In genomic region chr1:5707566-5708178, GRCh38 we compare ENCODE assay signal across 23 cellular contexts.
DNase-seq lines count a peak whose midpoint lies in the region; ATAC-seq and TF ChIP-seq lines count a peak whose summit lies in the region.
"Had no signal": no experiment of that assay in that cellular context is flagged by ENCODE, and none has a peak within 500 bp of the region (broad histone marks: within the 10 kb centered on the region; RNA-seq: fewer than 3 reads in every experiment).

No MANE protein-coding gene starts in this region.

- POLR2A ChIA-PET in MCF 10A (lab: Yijun Ruan, JAX): interaction anchor here (0.5 to 1.1 kb wide), 3 partner anchors 9 to 960 kb away, joined by 3 to 4 read pairs (median 3); no protein-coding TSS in a partner anchor
- POLR2A ChIA-PET in activated CD4-positive, alpha-beta memory T cell treated with anti-CD3 and anti-CD28 coated beads, Interleukin-2, amount 10 ng/mL, durations not matched to agents 7 days and 5 days (lab: Charles Lee): no interaction called here

- TF ChIP-seq CTCF in MCF 10A (IDR thresholded peaks at IDR 0.05; ENCODE audit: unreplicated experiment) (no peak), mammary epithelial cell (conservative IDR thresholded peaks at IDR 0.05 in 1 of 2, IDR thresholded peaks at IDR 0.05 in 1 of 2; ENCODE audit: extremely low read depth in 1 of 2, insufficient read depth in 1 of 2, low read depth in 1 of 2, low read length in 2 of 2) (no peak), lower lobe of right lung (IDR thresholded peaks at IDR 0.05) (no peak), thyroid gland (IDR thresholded peaks at IDR 0.05) (no peak)

- H3K36me3 ChIP-seq in mammary epithelial cell (ENCODE audit: insufficient read depth, low read length) (no peaks in the 10 kb centered on the region), lower lobe of right lung (no peaks in the 10 kb centered on the region), thyroid gland (no peaks in the 10 kb centered on the region)
- H3K36me3 ChIP-seq: heart left ventricle, spleen, stomach, transverse colon, WERI-Rb-1 had no signal

- no peak overlapping the region for H2AFZ ChIP-seq in mammary epithelial cell (ENCODE audit: low read depth, low read length)

- no peak for TF ChIP-seq POLR2A in thyroid gland (IDR thresholded peaks at IDR 0.05)

- H3K27ac ChIP-seq in mammary epithelial cell (ENCODE audit: insufficient read depth, low read depth, low read length) (no peak overlapping the region), lower lobe of right lung (no peak overlapping the region), thyroid gland (no peak overlapping the region)
- H3K27ac ChIP-seq: heart left ventricle, KMS-11, spleen, stomach, transverse colon, WERI-Rb-1 had no signal

- in situ Hi-C loops in mammary epithelial cell (cut with MboI; ENCODE audit: low sequenced_read_pairs in 2 of 2): no loop called here

- H3K4me1 ChIP-seq in mammary epithelial cell (ENCODE audit: insufficient read depth, low read length): no peaks in the 10 kb centered on the region
- no peaks in the 10 kb centered on the region for H3K4me1 ChIP-seq in lower lobe of right lung
- no peaks in the 10 kb centered on the region for H3K4me1 ChIP-seq in thyroid gland
- H3K4me1 ChIP-seq: heart left ventricle, spleen, stomach, transverse colon had no signal

- H3K36me3 Mint-ChIP-seq in MCF 10A (ENCODE audit: insufficient read depth, unreplicated experiment): no peaks in the 10 kb centered on the region
- no peaks in the 10 kb centered on the region for H3K36me3 Mint-ChIP-seq in activated CD4-positive, alpha-beta memory T cell treated with anti-CD3 and anti-CD28 coated beads, Interleukin-2, amount 10 ng/mL, durations not matched to agents 7 days and 5 days (ENCODE audit: low read depth)
- H3K36me3 Mint-ChIP-seq: immature natural killer cell had no signal

- intact Hi-C loops in MCF 10A (cut with micrococcal nuclease) (no loop called here), mammary epithelial cell (cut with micrococcal nuclease) (no loop called here), lower lobe of right lung (cut with DNase I) (no loop called here), thyroid gland (cut with DNase I) (no loop called here)

- no peak overlapping the region for H3K27ac Mint-ChIP-seq in MCF 10A (ENCODE audit: low read depth, unreplicated experiment)
- H3K27ac Mint-ChIP-seq in activated CD4-positive, alpha-beta memory T cell treated with anti-CD3 and anti-CD28 coated beads, Interleukin-2, amount 10 ng/mL, durations not matched to agents 7 days and 5 days: no peak overlapping the region
- H3K27ac Mint-ChIP-seq: activated CD8-positive, alpha-beta T cell treated with anti-CD3 and anti-CD28 coated beads for 36 hours; dendritic cell treated with granulocyte-macrophage colony-stimulating factor and Interleukin-4, amounts not matched to agents 40 ng/mL and 50 ng/mL, for 4 days; immature natural killer cell had no signal

- peaks cover 8% of the 10 kb centered on the region for H3K9me3 ChIP-seq in mammary epithelial cell (replicated peaks; ENCODE audit: insufficient read depth, low read length)
- H3K9me3 ChIP-seq in lower lobe of right lung: no peaks in the 10 kb centered on the region
- no peaks in the 10 kb centered on the region for H3K9me3 ChIP-seq in thyroid gland
- H3K9me3 ChIP-seq: heart left ventricle, spleen, stomach, transverse colon had no signal

- H3K9me3 Mint-ChIP-seq in MCF 10A (ENCODE audit: unreplicated experiment): no peaks in the 10 kb centered on the region
- no peaks in the 10 kb centered on the region for H3K9me3 Mint-ChIP-seq in activated CD4-positive, alpha-beta memory T cell treated with anti-CD3 and anti-CD28 coated beads, Interleukin-2, amount 10 ng/mL, durations not matched to agents 7 days and 5 days
- H3K9me3 Mint-ChIP-seq: activated CD8-positive, alpha-beta T cell treated with anti-CD3 and anti-CD28 coated beads for 36 hours; immature natural killer cell had no signal

- H3K27me3 Mint-ChIP-seq in MCF 10A (ENCODE audit: insufficient read depth, unreplicated experiment): peaks cover 12% of the 10 kb centered on the region
- H3K27me3 Mint-ChIP-seq in activated CD4-positive, alpha-beta memory T cell treated with anti-CD3 and anti-CD28 coated beads, Interleukin-2, amount 10 ng/mL, durations not matched to agents 7 days and 5 days: no peaks in the 10 kb centered on the region
- H3K27me3 Mint-ChIP-seq: activated CD8-positive, alpha-beta T cell treated with anti-CD3 and anti-CD28 coated beads for 36 hours; dendritic cell treated with granulocyte-macrophage colony-stimulating factor and Interleukin-4, amounts not matched to agents 40 ng/mL and 50 ng/mL, for 4 days had no signal

- dilution Hi-C loops in mammary epithelial cell (cut with HindIII; ENCODE audit: low sequenced_read_pairs): no loop called here

- no peak overlapping the region for H3K4me2 ChIP-seq in mammary epithelial cell (ENCODE audit: insufficient read depth, low read depth, low read length)
- H3K4me2 ChIP-seq: KMS-11 had no signal

- no peak for ATAC-seq in lower lobe of right lung
- ATAC-seq: activated CD8-positive, alpha-beta T cell treated with anti-CD3 and anti-CD28 coated beads for 36 hours; heart left ventricle had no signal

- no peaks in the 10 kb centered on the region for H4K20me1 ChIP-seq in mammary epithelial cell (ENCODE audit: insufficient read depth, low read length)

- DNase-seq in MCF 10A (ENCODE audit: unreplicated experiment): peak; percentile 36
- no peak for DNase-seq in mammary epithelial cell
- peak; percentile 92 for DNase-seq in SW480 (ENCODE audit: low spot score)
- DNase-seq in lower lobe of right lung: peak; percentile 30
- DNase-seq in SIG-M5 (lab: John Stamatoyannopoulos, UW): no peak
- DNase-seq in activated CD4-positive, alpha-beta memory T cell treated with anti-CD3 and anti-CD28 coated beads, Interleukin-2, amount 10 ng/mL, durations not matched to agents 7 days and 5 days: no peak
- DNase-seq in SKM-1 (lab: John Stamatoyannopoulos, UW; ENCODE audit: unreplicated experiment): no peak
- no peak for DNase-seq in thyroid gland
- DNase-seq: activated CD8-positive, alpha-beta T cell treated with anti-CD3 and anti-CD28 coated beads for 36 hours; activated naive CD4-positive, alpha-beta T cell treated with Interleukin-2 at 50 U/mL for 16 hours; C1 segment of cervical spinal cord; heart left ventricle; immature natural killer cell; NCI-H1930; NCI-H226; NCI-H82; spleen; stimulated activated CD4-positive, alpha-beta T cell treated with anti-CD3 and anti-CD28 coated beads, Interleukin-4, amount 100 ng/mL, for 24 hours; stomach; transverse colon; WERI-Rb-1 had no signal

- CTCF ChIA-PET in MCF 10A (lab: Yijun Ruan, JAX): interaction anchor here (0.7 kb wide), 1 partner anchor 38 kb away, joined by 3 read pairs; no protein-coding TSS in a partner anchor
- CTCF ChIA-PET in mammary epithelial cell (lab: Charles Lee; ENCODE audit: low non-redundant PET): no interaction called here
- CTCF ChIA-PET in activated CD4-positive, alpha-beta memory T cell treated with anti-CD3 and anti-CD28 coated beads, Interleukin-2, amount 10 ng/mL, durations not matched to agents 7 days and 5 days (lab: Charles Lee): no interaction called here

- no peak overlapping the region for H3K9ac ChIP-seq in mammary epithelial cell (ENCODE audit: insufficient read depth, low read length)
- H3K9ac ChIP-seq: KMS-11 had no signal

- no peaks in the 10 kb centered on the region for H3K79me2 ChIP-seq in mammary epithelial cell (ENCODE audit: insufficient read depth, low read length)

- BruUV-seq in MCF 10A (replicated peaks; lab: Mats Ljungman, UMichigan) (no TSS peak), mammary epithelial cell (replicated peaks; lab: Mats Ljungman, UMichigan) (no TSS peak)

- H3K27me3 ChIP-seq in mammary epithelial cell (ENCODE audit: insufficient read depth, low read length) (no peaks in the 10 kb centered on the region), lower lobe of right lung (ENCODE audit: low read depth) (peaks cover 4% of the 10 kb centered on the region), thyroid gland (no peaks in the 10 kb centered on the region)
- H3K27me3 ChIP-seq: heart left ventricle, transverse colon had no signal

- WGBS in mammary epithelial cell (ENCODE audit: low coverage, missing lambda C conversion rate): 57% methylated on average over 6 of the region's 9 CpGs
- WGBS in thyroid gland, 2 donors: 68 to 75% methylated on average over 9 of the region's 9 CpGs

- peaks cover 8% of the 10 kb centered on the region for H3K4me1 Mint-ChIP-seq in MCF 10A (ENCODE audit: insufficient read depth, unreplicated experiment)
- H3K4me1 Mint-ChIP-seq in activated CD4-positive, alpha-beta memory T cell treated with anti-CD3 and anti-CD28 coated beads, Interleukin-2, amount 10 ng/mL, durations not matched to agents 7 days and 5 days: no peaks in the 10 kb centered on the region
- H3K4me1 Mint-ChIP-seq: immature natural killer cell had no signal

- no peak overlapping the region for H3K4me3 Mint-ChIP-seq in MCF 10A (ENCODE audit: unreplicated experiment)
- H3K4me3 Mint-ChIP-seq in activated CD4-positive, alpha-beta memory T cell treated with anti-CD3 and anti-CD28 coated beads, Interleukin-2, amount 10 ng/mL, durations not matched to agents 7 days and 5 days: no peak overlapping the region
- H3K4me3 Mint-ChIP-seq: activated CD8-positive, alpha-beta T cell treated with anti-CD3 and anti-CD28 coated beads for 36 hours; dendritic cell treated with granulocyte-macrophage colony-stimulating factor and Interleukin-4, amounts not matched to agents 40 ng/mL and 50 ng/mL, for 4 days; immature natural killer cell had no signal

- H3K4me3 ChIP-seq in mammary epithelial cell (replicated peaks in 1 of 3; ENCODE audit: insufficient read depth in 1 of 3, low read depth in 2 of 3, low read length in 3 of 3) (no peak overlapping the region), lower lobe of right lung (no peak overlapping the region), thyroid gland (replicated peaks in 1 of 3) (no peak overlapping the region)
- H3K4me3 ChIP-seq: heart left ventricle, spleen, stomach, transverse colon had no signal

Comparison
In these comparisons a context has a peak if more than half of its experiments do, and no peak if none do; other contexts are left out.
1. DNase-seq: peak in MCF 10A (single experiment), SW480 (single experiment) and lower lobe of right lung (single experiment); none in mammary epithelial cell (single experiment), SIG-M5 (single experiment), activated CD4-positive, alpha-beta memory T cell treated with anti-CD3 and anti-CD28 coated beads, Interleukin-2, amount 10 ng/mL, durations not matched to agents 7 days and 5 days (single experiment), SKM-1 (single experiment) and thyroid gland (0 of 2).